In genomic region chr6:150685860-150686259, GRCh38 we compare ENCODE assay signal across 9 cellular contexts.
DNase-seq lines count a peak whose midpoint lies in the region; ATAC-seq and TF ChIP-seq lines count a peak whose summit lies in the region.
"Had no signal": no experiment of that assay in that cellular context is flagged by ENCODE, and none has a peak within 500 bp of the region (broad histone marks: within the 10 kb centered on the region; RNA-seq: fewer than 3 reads in every experiment).

No MANE protein-coding gene starts in this region.

- H3K27me3 ChIP-seq in CD4-positive, alpha-beta memory T cell (ENCODE audit: insufficient read depth, low read length) = no peaks in the 10 kb centered on the region
- H3K27me3 ChIP-seq in neutrophil = peaks cover 16% of the 10 kb centered on the region

- H3K36me3 ChIP-seq in CD4-positive, alpha-beta memory T cell (ENCODE audit: insufficient read depth, low read length) = no peaks in the 10 kb centered on the region
- no peaks in the 10 kb centered on the region for H3K36me3 ChIP-seq in neutrophil

- TF ChIP-seq CTCF in neutrophil (IDR thresholded peaks at IDR 0.05) = peak; percentile 35

- ATAC-seq in GM18861 (IDR thresholded peaks at IDR 0.05; ENCODE audit: unreplicated experiment) (peak; percentile 55), HG03439 (IDR thresholded peaks at IDR 0.05; ENCODE audit: unreplicated experiment) (peak; percentile 79), T-cell (replicated peaks in 1 of 4) (peak in 3 of 4 experiments; percentile 32 to 62 (median 47))

- H3K9me3 Mint-ChIP-seq in CD4-positive, alpha-beta memory T cell = no peaks in the 10 kb centered on the region
- H3K9me3 Mint-ChIP-seq in T-cell = no peaks in the 10 kb centered on the region
- H3K9me3 Mint-ChIP-seq: stimulated activated naive CD8-positive, alpha-beta T cell treated with anti-CD3 and anti-CD28 coated beads, Interleukin-15, Interleukin-2, amounts not matched to agents 100 ng/mL and 50 ng/mL, for 24 hours had no signal

- no peaks in the 10 kb centered on the region for H3K4me1 Mint-ChIP-seq in CD4-positive, alpha-beta memory T cell
- peaks cover 0 to 14% (median 0%) of the 10 kb centered on the region in 3 donors for H3K4me1 Mint-ChIP-seq in T-cell

- no peak overlapping the region for H3K27ac ChIP-seq in CD4-positive, alpha-beta memory T cell (ENCODE audit: low read depth, low read length)
- H3K27ac ChIP-seq in neutrophil = no peak overlapping the region

- no peaks in the 10 kb centered on the region for H3K9me3 ChIP-seq in CD4-positive, alpha-beta memory T cell (ENCODE audit: control insufficient read depth in 1 of 2, low read length in 2 of 2)
- H3K9me3 ChIP-seq in neutrophil = no peaks in the 10 kb centered on the region

- no peak overlapping the region for H3K4me3 ChIP-seq in CD4-positive, alpha-beta memory T cell (ENCODE audit: low read length in 2 of 2)
- H3K4me3 ChIP-seq in neutrophil (ENCODE audit: low read depth in 1 of 2, low read length in 1 of 2) = no peak overlapping the region

- H3K27ac Mint-ChIP-seq in CD4-positive, alpha-beta memory T cell = no peak overlapping the region
- no peak overlapping the region for H3K27ac Mint-ChIP-seq in T-cell
- H3K27ac Mint-ChIP-seq: stimulated activated naive CD8-positive, alpha-beta T cell treated with anti-CD3 and anti-CD28 coated beads, Interleukin-15, Interleukin-2, amounts not matched to agents 100 ng/mL and 50 ng/mL, for 24 hours had no signal

- POLR2A ChIA-PET in CD4-positive, alpha-beta memory T cell (lab: Charles Lee; ENCODE audit: partially characterized antibody) = no interaction called here
- POLR2A ChIA-PET in T-cell (lab: Charles Lee) = no interaction called here

- DNase-seq in CD4-positive, alpha-beta memory T cell = peak in 3 of 5 donors; percentile 10 to 21 (median 10)
- DNase-seq in T-cell (peak in 18 of 34 experiments; percentile 1 to 28 (median 14)), NCI-H1436 (lab: John Stamatoyannopoulos, UW) (no peak)
- peak; percentile 2 for DNase-seq in central memory CD4-positive, alpha-beta T cell
- DNase-seq in effector CD4-positive, alpha-beta T cell = no peak

- no peaks in the 10 kb centered on the region for H3K36me3 Mint-ChIP-seq in CD4-positive, alpha-beta memory T cell
- no peaks in the 10 kb centered on the region for H3K36me3 Mint-ChIP-seq in T-cell

- no peaks in the 10 kb centered on the region for H3K4me1 ChIP-seq in CD4-positive, alpha-beta memory T cell (ENCODE audit: insufficient read depth, low read length)
- H3K4me1 ChIP-seq in neutrophil (ENCODE audit: control insufficient read depth in 1 of 2, insufficient read depth in 1 of 2, low read depth in 1 of 2, low read length in 1 of 2) = peaks cover 11 to 23% of the 10 kb centered on the region in 2 experiments

- intact Hi-C loops in CD4-positive, alpha-beta memory T cell (cut with micrococcal nuclease) = loop anchor here (1.0 kb wide), 1 partner anchor 129 kb away; no protein-coding TSS in a partner anchor

- no peaks in the 10 kb centered on the region for H3K27me3 Mint-ChIP-seq in CD4-positive, alpha-beta memory T cell
- H3K27me3 Mint-ChIP-seq in T-cell = peaks cover 0 to 1% of the 10 kb centered on the region in 2 donors
- H3K27me3 Mint-ChIP-seq: stimulated activated naive CD8-positive, alpha-beta T cell treated with anti-CD3 and anti-CD28 coated beads, Interleukin-15, Interleukin-2, amounts not matched to agents 100 ng/mL and 50 ng/mL, for 24 hours had no signal

- CTCF ChIA-PET in CD4-positive, alpha-beta memory T cell (lab: Charles Lee; ENCODE audit: partially characterized antibody) = interaction anchor here (0.8 to 2.1 kb wide), 11 partner anchors 10 to 268 kb away, joined by 3 to 11 read pairs (median 5); partner anchors contain the start of gene PLEKHG1
- CTCF ChIA-PET in T-cell (lab: Charles Lee) = interaction anchor here (0.6 to 1.5 kb wide), 6 partner anchors 10 to 132 kb away, joined by 3 to 5 read pairs (median 3); no protein-coding TSS in a partner anchor

- no peak overlapping the region for H3K4me3 Mint-ChIP-seq in CD4-positive, alpha-beta memory T cell
- H3K4me3 Mint-ChIP-seq in T-cell = no peak overlapping the region
- H3K4me3 Mint-ChIP-seq: stimulated activated naive CD8-positive, alpha-beta T cell treated with anti-CD3 and anti-CD28 coated beads, Interleukin-15, Interleukin-2, amounts not matched to agents 100 ng/mL and 50 ng/mL, for 24 hours had no signal

Comparison
In these comparisons a context has a peak if more than half of its experiments do, and no peak if none do; other contexts are left out.
1. DNase-seq: peak in CD4-positive, alpha-beta memory T cell (3 of 5), T-cell (18 of 34) and central memory CD4-positive, alpha-beta T cell (single experiment); none in NCI-H1436 (single experiment) and effector CD4-positive, alpha-beta T cell (single experiment).
2. Peak in every context shown above with its lines, with median percentiles within 50 percentile points of each other: ATAC-seq.